ENCODE assay signal across 16 cellular contexts in genomic region chr2:182941939-182942338, GRCh38.
DNase-seq lines count a peak whose midpoint lies in the region; ATAC-seq, FAIRE-seq and TF ChIP-seq lines count a peak whose summit lies in the region.
"Had no signal": no experiment of that assay in that cellular context is flagged by ENCODE, and none has a peak within 500 bp of the region (broad histone marks: within the 10 kb centered on the region; RNA-seq: fewer than 3 reads in every experiment).

No MANE protein-coding gene starts in this region.

- H3K4me2 ChIP-seq in DOHH2 (ENCODE audit: low read length) = peak overlapping the region; percentile 38

- DNase-seq in OCI-M2 (lab: John Stamatoyannopoulos, UW; ENCODE audit: unreplicated experiment) = peak; percentile 7
- no peak for DNase-seq in nephron progenitor cell
- DNase-seq in ascending aorta (ENCODE audit: low spot score in 2 of 2) = no peak
- no peak for DNase-seq in GM10248 (ENCODE audit: extremely low spot score)
- DNase-seq in HTR-8/SVneo (ENCODE audit: insufficient read length, low spot score) = no peak
- DNase-seq: activated CD4-positive, alpha-beta T cell treated with anti-CD3 and anti-CD28 coated beads for 1 hour; body of pancreas; CD8-positive, alpha-beta memory T cell; cortex of kidney; EL; left lung; PC-3 had no signal

- CTCF ChIA-PET in GM10248 (lab: Yijun Ruan, JAX) = interaction anchor here (0.7 to 1.3 kb wide), 3 partner anchors 9 to 701 kb away, joined by 3 to 7 read pairs (median 3); no protein-coding TSS in a partner anchor

- H3K79me2 ChIP-seq in DOHH2 (ENCODE audit: control insufficient read depth, low read length) = no peaks in the 10 kb centered on the region

- peak overlapping the region; percentile 27 for H3K27ac Mint-ChIP-seq in nephron progenitor cell
- H3K27ac Mint-ChIP-seq: activated naive CD4-positive, alpha-beta T cell treated with anti-CD3 and anti-CD28 coated beads, Interleukin-2, amount 50 U/mL, for 72 hours had no signal

- POLR2A ChIA-PET in GM10248 (lab: Yijun Ruan, JAX) = no interaction called here

- no peaks in the 10 kb centered on the region for H3K27me3 Mint-ChIP-seq in nephron progenitor cell (ENCODE audit: low read depth, poor library complexity)
- H3K27me3 Mint-ChIP-seq: CD8-positive, alpha-beta memory T cell had no signal

- TF ChIP-seq CTCF in DOHH2 (IDR thresholded peaks at IDR 0.05; ENCODE audit: low read depth, low read length, poor library complexity, severe bottlenecking) (no peak), nephron progenitor cell (IDR thresholded peaks at IDR 0.05) (no peak), ascending aorta (IDR thresholded peaks at IDR 0.05) (no peak), GM10248 (IDR thresholded peaks at IDR 0.05; ENCODE audit: control extremely low read depth, extremely low read depth, low read depth, missing control alignments) (no peak)

- H4K20me1 ChIP-seq in DOHH2 (ENCODE audit: control insufficient read depth, insufficient read depth, low read depth, low read length) = no peaks in the 10 kb centered on the region

- no peaks in the 10 kb centered on the region for H3K9me3 Mint-ChIP-seq in nephron progenitor cell
- H3K9me3 Mint-ChIP-seq: activated naive CD4-positive, alpha-beta T cell treated with anti-CD3 and anti-CD28 coated beads, Interleukin-2, amount 50 U/mL, for 72 hours; CD8-positive, alpha-beta memory T cell had no signal

- H3K36me3 ChIP-seq in DOHH2 (ENCODE audit: control insufficient read depth, low read length) = no peaks in the 10 kb centered on the region
- H3K36me3 ChIP-seq in ascending aorta = peaks cover 0 to 33% of the 10 kb centered on the region in 2 donors

- H3K4me3 ChIP-seq in DOHH2 (ENCODE audit: low read length) (no peak overlapping the region), ascending aorta (no peak overlapping the region)
- H3K4me3 ChIP-seq: body of pancreas, left lung had no signal

- H3K27ac ChIP-seq in DOHH2 (ENCODE audit: low read depth, low read length) (peak overlapping the region; percentile 29; the same call in 1 of the 2 replicates), ascending aorta (no peak overlapping the region)
- H3K27ac ChIP-seq: body of pancreas, left lung had no signal

- H3K27me3 ChIP-seq in DOHH2 (ENCODE audit: control insufficient read depth, low read length) (no peaks in the 10 kb centered on the region), ascending aorta (no peaks in the 10 kb centered on the region)
- H3K27me3 ChIP-seq: body of pancreas, left lung had no signal

- H3K4me1 ChIP-seq in DOHH2 (ENCODE audit: control insufficient read depth, low read length) (peaks cover 32% of the 10 kb centered on the region), ascending aorta (no peaks in the 10 kb centered on the region)
- H3K4me1 ChIP-seq: left lung had no signal

- intact Hi-C loops in ascending aorta (cut with DNase I) = no loop called here

- FAIRE-seq in endometrium (lab: Jason Lieb, UNC) (peak; percentile 41), HTR-8/SVneo (lab: Jason Lieb, UNC) (no peak)

- peaks cover 72% of the 10 kb centered on the region for H3K36me3 Mint-ChIP-seq in nephron progenitor cell (ENCODE audit: low read depth)

- peaks cover 14% of the 10 kb centered on the region for H3K4me1 Mint-ChIP-seq in nephron progenitor cell
- H3K4me1 Mint-ChIP-seq: CD8-positive, alpha-beta memory T cell had no signal

- no peak for ATAC-seq in HG03108 (IDR thresholded peaks at IDR 0.05; ENCODE audit: unreplicated experiment)
- ATAC-seq: activated naive CD4-positive, alpha-beta T cell treated with anti-CD3 and anti-CD28 coated beads, Interleukin-2, amount 50 U/mL, for 72 hours; body of pancreas; left lung; PC-3 had no signal

- H3K9me3 ChIP-seq in DOHH2 (ENCODE audit: control insufficient read depth, insufficient read depth, low read length) (no peaks in the 10 kb centered on the region), ascending aorta (no peaks in the 10 kb centered on the region)
- H3K9me3 ChIP-seq: body of pancreas, left lung had no signal

- no peaks in the 10 kb centered on the region for H3F3A ChIP-seq in DOHH2 (ENCODE audit: control insufficient read depth, insufficient read depth)

- H3K4me3 Mint-ChIP-seq in nephron progenitor cell = no peak overlapping the region
- H3K4me3 Mint-ChIP-seq: CD8-positive, alpha-beta memory T cell had no signal

- no peaks in the 10 kb centered on the region for H3K9me2 ChIP-seq in DOHH2 (replicated peaks; ENCODE audit: control insufficient read depth, low read length)
